8 cellular contexts compared by ENCODE assay signal in the genomic region with DNA sequence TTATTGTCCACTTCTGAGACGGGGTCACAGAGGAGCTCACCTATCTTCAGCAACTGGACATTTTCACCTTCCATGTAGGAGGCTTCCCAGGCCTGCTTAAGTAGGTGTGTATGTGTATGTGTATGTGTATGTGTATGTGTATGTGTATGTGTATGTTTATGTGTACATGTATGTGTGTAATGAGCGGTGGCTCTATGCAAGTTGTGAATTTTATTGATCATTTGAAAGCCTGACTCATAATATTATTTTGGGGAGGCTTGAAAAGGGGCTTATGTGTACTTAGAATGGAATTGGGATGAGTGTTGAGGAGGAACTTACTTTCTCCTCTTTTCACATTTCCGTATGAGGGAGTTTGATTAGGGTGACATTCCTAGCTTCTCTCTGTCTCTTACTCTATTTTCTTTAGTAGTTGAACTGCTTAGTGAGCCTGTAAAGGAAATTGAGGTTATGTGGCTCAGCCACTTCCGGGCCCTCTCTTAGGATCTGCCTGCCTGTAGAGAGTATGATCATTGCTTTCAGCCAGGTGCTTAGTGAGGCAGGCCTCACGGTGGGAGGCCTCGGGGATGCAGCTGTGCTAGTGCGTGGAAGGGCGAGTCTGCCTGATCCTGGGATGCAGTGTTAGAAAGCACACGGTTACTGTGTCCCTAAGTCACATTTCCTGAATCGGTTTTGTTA.
DNase-seq lines count a peak whose midpoint lies in the region; ATAC-seq, FAIRE-seq and TF ChIP-seq lines count a peak whose summit lies in the region.

No MANE protein-coding gene starts in this region.

- H3K27ac ChIP-seq in HEK293 (ENCODE audit: extremely low read depth, low read depth, low read length) (no peak overlapping the region), small intestine (ENCODE audit: low read depth in 1 of 2, low read length in 1 of 2) (peak overlapping the region in 1 of 2 donors; percentile 33), prostate gland (no peak overlapping the region)

- H3K9me3 ChIP-seq in HEK293 (ENCODE audit: control insufficient read depth, insufficient read depth, low read depth, low read length) (no peaks in the 10 kb centered on the region), small intestine (ENCODE audit: control insufficient read depth, low read depth) (no peaks in the 10 kb centered on the region), prostate gland (no peaks in the 10 kb centered on the region)

- 63 to 84% (median 77%) methylated on average over 10 of the region's 10 CpGs for WGBS in small intestine, 3 donors
- 84% methylated on average over 10 of the region's 10 CpGs for WGBS in prostate gland

- CTCF ChIA-PET in HEK293 (lab: Yijun Ruan, JAX), result interaction anchor here (0.6 kb wide), 1 partner anchor 268 kb away, joined by 4 read pairs; no protein-coding TSS in a partner anchor

- H3K36me3 ChIP-seq in HEK293 (ENCODE audit: control insufficient read depth in 2 of 2, insufficient read depth in 1 of 2, low read length in 2 of 2) (no peaks in the 10 kb centered on the region), small intestine (ENCODE audit: control insufficient read depth in 2 of 2, insufficient read depth in 2 of 2, low read length in 2 of 2) (no peaks in the 10 kb centered on the region), prostate gland (no peaks in the 10 kb centered on the region)

- H3K4me1 ChIP-seq in HEK293 (ENCODE audit: control insufficient read depth, insufficient read depth, low read length), result no peaks in the 10 kb centered on the region
- peaks cover 19 to 28% of the 10 kb centered on the region in 2 donors for H3K4me1 ChIP-seq in small intestine (ENCODE audit: control insufficient read depth in 2 of 2, insufficient read depth in 1 of 2, low read depth in 1 of 2, low read length in 1 of 2)
- no peaks in the 10 kb centered on the region for H3K4me1 ChIP-seq in prostate gland (replicated peaks)

- H3K4me3 ChIP-seq in HEK293 (ENCODE audit: low read depth, low read length) (no peak overlapping the region), NB4 (ENCODE audit: low read depth, low read length) (no peak overlapping the region), small intestine (ENCODE audit: low read depth in 1 of 2, low read length in 2 of 2) (no peak overlapping the region), prostate gland (no peak overlapping the region)

- peak; percentile 66 for ATAC-seq in GM18517 (IDR thresholded peaks at IDR 0.05; ENCODE audit: unreplicated experiment)

- DNase-seq in NB4 (ENCODE audit: low read depth) (peak; percentile 85), small intestine (peak; percentile 56), SHP77 (lab: John Stamatoyannopoulos, UW) (no peak), DMS79 treated with DMSO at 0.1 percent for 48 hours (lab: John Stamatoyannopoulos, UW) (no peak), prostate gland (ENCODE audit: low spot score) (no peak)
- peak; percentile 63 for DNase-seq in activated CD8-positive, alpha-beta memory T cell treated with anti-CD3 and anti-CD28 coated beads, Interleukin-2, amount 50 U/mL, for 4 hours

- POLR2A ChIA-PET in HEK293 (lab: Yijun Ruan, JAX), result no interaction called here

- intact Hi-C loops in prostate gland (cut with DNase I), result no loop called here

- H3K27me3 ChIP-seq in small intestine (ENCODE audit: control insufficient read depth in 2 of 2, insufficient read depth in 2 of 2, low read length in 2 of 2) (no peaks in the 10 kb centered on the region), prostate gland (replicated peaks; ENCODE audit: insufficient read depth) (no peaks in the 10 kb centered on the region)

- TF ChIP-seq POLR2A in NB4 (IDR thresholded peaks at IDR 0.05; ENCODE audit: extremely low read depth, insufficient read length) (no peak), prostate gland (IDR thresholded peaks at IDR 0.05) (no peak)

- no peak for FAIRE-seq in small intestine (lab: Jason Lieb, UNC)

- TF ChIP-seq CTCF in HEK293 (tag by site-specific recombination; IDR thresholded peaks at IDR 0.05) (no peak), NB4 (IDR thresholded peaks at IDR 0.05; ENCODE audit: low read depth, low read length) (no peak), prostate gland (IDR thresholded peaks at IDR 0.05) (no peak)

TF ChIP-seq in HEK293, 187 proteins besides CTCF, POLR2A, EP300 and RAD21:
- TF ChIP-seq YY2 (tag by site-specific recombination; IDR thresholded peaks at IDR 0.05), result no peak
- TF ChIP-seq ZIC2 (tag by site-specific recombination; IDR thresholded peaks at IDR 0.05), result 0 out of 2 replicates have a peak, but pooled peaks have one; percentile 12
- TF ChIP-seq SP2 (tag by site-specific recombination; IDR thresholded peaks at IDR 0.05), result no peak
- no peak for TF ChIP-seq ZNF140 (tag by site-specific recombination; IDR thresholded peaks at IDR 0.05)

Comparison
In these comparisons a context has a peak if more than half of its experiments do, and no peak if none do; other contexts are left out.
1. DNase-seq: peak in NB4 (single experiment), activated CD8-positive, alpha-beta memory T cell treated with anti-CD3 and anti-CD28 coated beads, Interleukin-2, amount 50 U/mL, for 4 hours (single experiment) and small intestine (single experiment); none in SHP77 (0 of 2), DMS79 treated with DMSO at 0.1 percent for 48 hours (single experiment) and prostate gland (single experiment).